In genomic region chr6:996271-996852, GRCh38 we compare ENCODE assay signal across 21 cellular contexts.
"Had no signal": no experiment of that assay in that cellular context is flagged by ENCODE, and none has a peak within 500 bp of the region (broad histone marks: within the 10 kb centered on the region; RNA-seq: fewer than 3 reads in every experiment).

No MANE protein-coding gene starts in this region.

- H3K9me3 ChIP-seq: tibial artery had no signal

- H3K36me3 ChIP-seq: heart right ventricle, tibial artery, WERI-Rb-1 had no signal

- FAIRE-seq: bronchial epithelial cell, TTC549, urothelium cell line had no signal

- H3K27ac ChIP-seq: epithelial cell of prostate, heart right ventricle, tibial artery, WERI-Rb-1 had no signal

- ATAC-seq: activated T-cell treated with anti-CD3 and anti-CD28 coated beads, Interleukin-2, amount 50 U/mL, for 72 hours; heart right ventricle; left cardiac atrium had no signal

- H3K4me1 ChIP-seq: heart right ventricle, tibial artery had no signal

- DNase-seq: activated CD4-positive, alpha-beta T cell treated with anti-CD3 and anti-CD28 coated beads, Interleukin-2, amount 50 U/mL, for 4 hours; activated CD4-positive, CD25-positive, alpha-beta regulatory T cell treated with anti-CD3 and anti-CD28 coated beads, Interleukin-2, amount 50 U/mL, for 72 hours; activated effector memory CD4-positive, alpha-beta T cell treated with Interleukin-2 at 50 U/mL for 16 hours; activated naive CD4-positive, alpha-beta T cell treated with anti-CD3 and anti-CD28 coated beads for 36 hours; activated naive CD8-positive, alpha-beta T cell treated with anti-CD3 and anti-CD28 coated beads, Interleukin-2, amount 10 ng/mL, durations not matched to agents 7 days and 5 days; activated T-cell treated with anti-CD3 and anti-CD28 coated beads, Interleukin-2, amount 50 U/mL, for 72 hours; amniotic stem cell; heart right ventricle; islet precursor cell; left cardiac atrium; nephron progenitor cell; retina; stimulated activated CD4-positive, alpha-beta T cell treated with anti-CD3 and anti-CD28 coated beads, Interleukin-12 subunit alpha, Interleukin-12 subunit beta, amount 100 ng/mL, for 4 hours; stimulated activated CD4-positive, alpha-beta T cell treated with anti-CD3 and anti-CD28 coated beads, Interleukin-1b, Interleukin-23, amount 100 ng/mL, for 48 hours; T-helper 1 cell; tibial artery; WERI-Rb-1 had no signal

- H3K4me3 ChIP-seq: heart right ventricle, tibial artery had no signal
